Comparison of ENCODE assay signal across 26 cellular contexts in the genomic region with DNA sequence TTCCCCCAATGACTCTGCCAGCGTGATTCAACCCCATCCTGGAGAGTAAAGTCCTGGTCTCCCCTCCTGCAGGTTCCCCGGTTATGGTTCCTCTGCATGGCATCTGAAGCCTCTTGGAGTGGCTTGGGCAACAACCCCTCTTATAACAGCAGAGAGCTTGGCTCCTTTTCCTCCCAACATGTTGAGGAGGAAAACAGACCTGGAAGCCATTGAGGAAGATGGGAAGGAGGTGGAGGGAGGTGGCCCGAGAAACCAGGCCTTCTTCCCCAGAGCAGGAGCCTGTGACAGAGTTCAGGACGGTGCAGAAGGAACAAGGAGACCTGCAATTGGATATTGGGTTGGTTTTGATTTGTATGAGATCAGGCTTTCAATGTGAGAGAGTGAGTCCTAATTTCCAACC.
"Had no signal": no experiment of that assay in that cellular context is flagged by ENCODE, and none has a peak within 500 bp of the region (broad histone marks: within the 10 kb centered on the region; RNA-seq: fewer than 3 reads in every experiment).

No MANE protein-coding gene starts in this region.

- H3K27me3 ChIP-seq: pancreas, right lobe of liver, stomach, testis, thyroid gland, transverse colon, upper lobe of left lung had no signal

- ATAC-seq: left colon; left lung; mucosa of descending colon; naive thymus-derived CD4-positive, alpha-beta T cell; natural killer cell treated with Interleukin-12 subunit alpha and Interleukin-12 subunit beta and Interleukin-15 and Interleukin-18, amount 100 ng/mL, for 72 hours; pancreas; stimulated activated memory B cell treated with anti-CD40 and anti-IgM and Interleukin-4, amounts not matched to agents 10 μg/mL and 1 μg/mL and 100 μg/mL, for 72 hours had no signal

- H3K36me3 ChIP-seq: left lung, pancreas, prostate gland, right lobe of liver, stomach, thyroid gland, transverse colon, upper lobe of left lung had no signal

- DNase-seq: hippocampal formation; kidney; left colon; left lung; midbrain; mucosa of descending colon; naive thymus-derived CD4-positive, alpha-beta T cell; pancreas; posterior cingulate gyrus; retina; right lobe of liver; stimulated activated CD4-positive, alpha-beta T cell treated with anti-CD3 and anti-CD28 coated beads, Interleukin-1b, Interleukin-23, amount 100 ng/mL, for 48 hours; stimulated activated CD4-positive, alpha-beta T cell treated with anti-CD3 and anti-CD28 coated beads, Interleukin-2, amount 100 ng/mL, for 48 hours; stimulated activated CD4-positive, alpha-beta T cell treated with anti-CD3 and anti-CD28 coated beads, Interleukin-4, amount 100 ng/mL, for 4 hours; stimulated activated CD8-positive, alpha-beta memory T cell treated with anti-CD3 and anti-CD28 coated beads, Interleukin-4, amount 100 ng/mL, for 48 hours; stimulated activated naive CD4-positive, alpha-beta T cell treated with Interleukin-2 at 50 U/mL for 16 hours; stomach; testis; thyroid gland; transverse colon; upper lobe of left lung had no signal

- H3K9me3 ChIP-seq: pancreas, prostate gland, right lobe of liver, testis, thyroid gland, transverse colon had no signal

- H3K4me2 ChIP-seq: smooth muscle cell had no signal

- H3K4me3 ChIP-seq: left lung, lung, mucosa of descending colon, pancreas, prostate gland, right lobe of liver, smooth muscle cell, stomach, testis, thyroid gland, transverse colon, upper lobe of left lung had no signal

- H3K27ac ChIP-seq: left lung, pancreas, prostate gland, right lobe of liver, stomach, testis, thyroid gland, transverse colon, upper lobe of left lung had no signal

- H3K4me1 ChIP-seq: left lung, pancreas, prostate gland, right lobe of liver, stomach, testis, thyroid gland, transverse colon, upper lobe of left lung had no signal
